In the genomic region with DNA sequence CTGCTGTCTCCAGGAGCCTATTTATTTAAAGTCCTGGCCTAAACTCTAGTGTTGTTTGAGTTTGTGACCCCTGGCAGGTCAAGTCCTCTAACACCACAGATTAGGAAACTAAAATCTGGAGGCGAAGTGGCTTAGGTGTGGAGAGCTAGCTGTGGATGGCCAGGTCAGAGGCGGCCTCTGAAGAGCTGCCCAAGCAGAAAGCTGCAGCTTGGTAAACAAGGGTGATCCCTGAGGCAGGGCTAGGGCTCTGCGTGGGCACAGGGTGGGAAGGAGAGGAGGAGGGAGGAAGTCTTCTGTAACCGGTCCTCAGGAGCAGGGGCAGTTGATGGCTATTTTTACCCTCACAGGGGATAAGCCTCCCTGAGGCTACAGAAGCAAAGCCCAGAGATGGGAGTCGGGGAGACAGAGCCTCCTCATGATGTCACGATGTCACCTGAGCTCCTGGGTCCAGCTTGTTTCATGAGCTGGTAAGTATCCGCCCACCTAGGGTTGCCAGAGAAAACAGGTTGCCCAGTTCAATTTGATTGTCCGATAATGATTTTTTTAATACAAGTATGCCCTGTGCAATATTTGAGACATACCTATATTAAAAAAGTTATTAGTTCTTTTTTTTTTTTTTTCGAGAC, we compare ENCODE assay signal across 2 cellular contexts.
A peak's percentile ranks its signal among the peaks of the same experiment; 100 is the strongest.
TF ChIP-seq lines count a peak whose summit lies in the region.

No MANE protein-coding gene starts in this region.

TF ChIP-seq in GM23338, 12 proteins besides CTCF, POLR2A, EP300 and RAD21 (continues in another document):
- TF ChIP-seq ZNF331 (CRISPR knock-in tag; IDR thresholded peaks at IDR 0.05; ENCODE audit: low read depth) (no peak), JUNB (IDR thresholded peaks at IDR 0.05; ENCODE audit: unreplicated experiment) (no peak), EZH2phosphoT487 (IDR thresholded peaks at IDR 0.05; ENCODE audit: unreplicated experiment) (no peak), STAT1 (IDR thresholded peaks at IDR 0.05; ENCODE audit: unreplicated experiment) (no peak), NANOG (IDR thresholded peaks at IDR 0.05; ENCODE audit: borderline replicate concordance) (no peak), CREB1 (CRISPR knock-in tag; IDR thresholded peaks at IDR 0.05; ENCODE audit: low read depth) (no peak), POLR2AphosphoS5 (IDR thresholded peaks at IDR 0.05; ENCODE audit: low read depth) (no peak), ZNF114 (CRISPR knock-in tag; IDR thresholded peaks at IDR 0.05) (no peak), EZH2 (IDR thresholded peaks at IDR 0.05; ENCODE audit: low read depth, unreplicated experiment) (no peak)
- TF ChIP-seq, protein P1, sequence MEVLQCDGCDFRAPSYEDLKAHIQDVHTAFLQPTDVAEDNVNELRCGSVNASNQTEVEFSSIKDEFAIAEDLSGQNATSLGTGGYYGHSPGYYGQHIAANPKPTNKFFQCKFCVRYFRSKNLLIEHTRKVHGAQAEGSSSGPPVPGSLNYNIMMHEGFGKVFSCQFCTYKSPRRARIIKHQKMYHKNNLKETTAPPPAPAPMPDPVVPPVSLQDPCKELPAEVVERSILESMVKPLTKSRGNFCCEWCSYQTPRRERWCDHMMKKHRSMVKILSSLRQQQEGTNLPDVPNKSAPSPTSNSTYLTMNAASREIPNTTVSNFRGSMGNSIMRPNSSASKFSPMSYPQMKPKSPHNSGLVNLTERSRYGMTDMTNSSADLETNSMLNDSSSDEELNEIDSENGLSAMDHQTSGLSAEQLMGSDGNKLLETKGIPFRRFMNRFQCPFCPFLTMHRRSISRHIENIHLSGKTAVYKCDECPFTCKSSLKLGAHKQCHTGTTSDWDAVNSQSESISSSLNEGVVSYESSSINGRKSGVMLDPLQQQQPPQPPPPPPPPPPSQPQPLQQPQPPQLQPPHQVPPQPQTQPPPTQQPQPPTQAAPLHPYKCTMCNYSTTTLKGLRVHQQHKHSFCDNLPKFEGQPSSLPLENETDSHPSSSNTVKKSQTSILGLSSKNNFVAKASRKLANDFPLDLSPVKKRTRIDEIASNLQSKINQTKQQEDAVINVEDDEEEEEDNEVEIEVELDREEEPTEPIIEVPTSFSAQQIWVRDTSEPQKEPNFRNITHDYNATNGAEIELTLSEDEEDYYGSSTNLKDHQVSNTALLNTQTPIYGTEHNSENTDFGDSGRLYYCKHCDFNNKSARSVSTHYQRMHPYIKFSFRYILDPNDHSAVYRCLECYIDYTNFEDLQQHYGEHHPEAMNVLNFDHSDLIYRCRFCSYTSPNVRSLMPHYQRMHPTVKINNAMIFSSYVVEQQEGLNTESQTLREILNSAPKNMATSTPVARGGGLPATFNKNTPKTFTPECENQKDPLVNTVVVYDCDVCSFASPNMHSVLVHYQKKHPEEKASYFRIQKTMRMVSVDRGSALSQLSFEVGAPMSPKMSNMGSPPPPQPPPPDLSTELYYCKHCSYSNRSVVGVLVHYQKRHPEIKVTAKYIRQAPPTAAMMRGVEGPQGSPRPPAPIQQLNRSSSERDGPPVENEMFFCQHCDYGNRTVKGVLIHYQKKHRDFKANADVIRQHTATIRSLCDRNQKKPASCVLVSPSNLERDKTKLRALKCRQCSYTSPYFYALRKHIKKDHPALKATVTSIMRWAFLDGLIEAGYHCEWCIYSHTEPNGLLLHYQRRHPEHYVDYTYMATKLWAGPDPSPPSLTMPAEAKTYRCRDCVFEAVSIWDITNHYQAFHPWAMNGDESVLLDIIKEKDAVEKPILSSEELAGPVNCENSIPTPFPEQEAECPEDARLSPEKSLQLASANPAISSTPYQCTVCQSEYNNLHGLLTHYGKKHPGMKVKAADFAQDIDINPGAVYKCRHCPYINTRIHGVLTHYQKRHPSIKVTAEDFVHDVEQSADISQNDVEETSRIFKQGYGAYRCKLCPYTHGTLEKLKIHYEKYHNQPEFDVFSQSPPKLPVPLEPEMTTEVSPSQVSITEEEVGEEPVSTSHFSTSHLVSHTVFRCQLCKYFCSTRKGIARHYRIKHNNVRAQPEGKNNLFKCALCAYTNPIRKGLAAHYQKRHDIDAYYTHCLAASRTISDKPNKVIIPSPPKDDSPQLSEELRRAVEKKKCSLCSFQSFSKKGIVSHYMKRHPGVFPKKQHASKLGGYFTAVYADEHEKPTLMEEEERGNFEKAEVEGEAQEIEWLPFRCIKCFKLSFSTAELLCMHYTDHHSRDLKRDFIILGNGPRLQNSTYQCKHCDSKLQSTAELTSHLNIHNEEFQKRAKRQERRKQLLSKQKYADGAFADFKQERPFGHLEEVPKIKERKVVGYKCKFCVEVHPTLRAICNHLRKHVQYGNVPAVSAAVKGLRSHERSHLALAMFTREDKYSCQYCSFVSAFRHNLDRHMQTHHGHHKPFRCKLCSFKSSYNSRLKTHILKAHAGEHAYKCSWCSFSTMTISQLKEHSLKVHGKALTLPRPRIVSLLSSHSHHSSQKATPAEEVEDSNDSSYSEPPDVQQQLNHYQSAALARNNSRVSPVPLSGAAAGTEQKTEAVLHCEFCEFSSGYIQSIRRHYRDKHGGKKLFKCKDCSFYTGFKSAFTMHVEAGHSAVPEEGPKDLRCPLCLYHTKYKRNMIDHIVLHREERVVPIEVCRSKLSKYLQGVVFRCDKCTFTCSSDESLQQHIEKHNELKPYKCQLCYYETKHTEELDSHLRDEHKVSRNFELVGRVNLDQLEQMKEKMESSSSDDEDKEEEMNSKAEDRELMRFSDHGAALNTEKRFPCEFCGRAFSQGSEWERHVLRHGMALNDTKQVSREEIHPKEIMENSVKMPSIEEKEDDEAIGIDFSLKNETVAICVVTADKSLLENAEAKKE (CRISPR knock-in tag; IDR thresholded peaks at IDR 0.05) = no peak
- TF ChIP-seq, protein P2, sequence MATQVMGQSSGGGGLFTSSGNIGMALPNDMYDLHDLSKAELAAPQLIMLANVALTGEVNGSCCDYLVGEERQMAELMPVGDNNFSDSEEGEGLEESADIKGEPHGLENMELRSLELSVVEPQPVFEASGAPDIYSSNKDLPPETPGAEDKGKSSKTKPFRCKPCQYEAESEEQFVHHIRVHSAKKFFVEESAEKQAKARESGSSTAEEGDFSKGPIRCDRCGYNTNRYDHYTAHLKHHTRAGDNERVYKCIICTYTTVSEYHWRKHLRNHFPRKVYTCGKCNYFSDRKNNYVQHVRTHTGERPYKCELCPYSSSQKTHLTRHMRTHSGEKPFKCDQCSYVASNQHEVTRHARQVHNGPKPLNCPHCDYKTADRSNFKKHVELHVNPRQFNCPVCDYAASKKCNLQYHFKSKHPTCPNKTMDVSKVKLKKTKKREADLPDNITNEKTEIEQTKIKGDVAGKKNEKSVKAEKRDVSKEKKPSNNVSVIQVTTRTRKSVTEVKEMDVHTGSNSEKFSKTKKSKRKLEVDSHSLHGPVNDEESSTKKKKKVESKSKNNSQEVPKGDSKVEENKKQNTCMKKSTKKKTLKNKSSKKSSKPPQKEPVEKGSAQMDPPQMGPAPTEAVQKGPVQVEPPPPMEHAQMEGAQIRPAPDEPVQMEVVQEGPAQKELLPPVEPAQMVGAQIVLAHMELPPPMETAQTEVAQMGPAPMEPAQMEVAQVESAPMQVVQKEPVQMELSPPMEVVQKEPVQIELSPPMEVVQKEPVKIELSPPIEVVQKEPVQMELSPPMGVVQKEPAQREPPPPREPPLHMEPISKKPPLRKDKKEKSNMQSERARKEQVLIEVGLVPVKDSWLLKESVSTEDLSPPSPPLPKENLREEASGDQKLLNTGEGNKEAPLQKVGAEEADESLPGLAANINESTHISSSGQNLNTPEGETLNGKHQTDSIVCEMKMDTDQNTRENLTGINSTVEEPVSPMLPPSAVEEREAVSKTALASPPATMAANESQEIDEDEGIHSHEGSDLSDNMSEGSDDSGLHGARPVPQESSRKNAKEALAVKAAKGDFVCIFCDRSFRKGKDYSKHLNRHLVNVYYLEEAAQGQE (IDR thresholded peaks at IDR 0.05; ENCODE audit: unreplicated experiment) = no peak

TF ChIP-seq in HepG2, 621 proteins besides CTCF, POLR2A, EP300 and RAD21 (continues in another document):
- TF ChIP-seq ZMAT3 (CRISPR knock-in tag; conservative IDR thresholded peaks at IDR 0.05) (no peak), CREB1 (IDR thresholded peaks at IDR 0.05) (no peak), CREB1 (CRISPR knock-in tag; IDR thresholded peaks at IDR 0.05) (no peak), HNRNPLL (IDR thresholded peaks at IDR 0.05; ENCODE audit: low read depth, low read length, poor library complexity, severe bottlenecking) (no peak), HNRNPK (IDR thresholded peaks at IDR 0.05; ENCODE audit: low read depth, low read length, poor library complexity, severe bottlenecking) (no peak), ZNF329 (CRISPR knock-in tag; IDR thresholded peaks at IDR 0.05; ENCODE audit: low read depth) (no peak), FOXK1 (CRISPR knock-in tag; IDR thresholded peaks at IDR 0.05; ENCODE audit: borderline replicate concordance, low read depth) (no peak), ZNF263 (CRISPR knock-in tag; IDR thresholded peaks at IDR 0.05) (0 out of 2 replicates have a peak, but pooled peaks have one; percentile 28), HDAC2 (CRISPR knock-in tag; IDR thresholded peaks at IDR 0.05) (0 out of 2 replicates have a peak, but pooled peaks have one; percentile 8), MED8 (CRISPR knock-in tag; IDR thresholded peaks at IDR 0.05; ENCODE audit: insufficient replicate concordance) (no peak), FOXA3 (CRISPR knock-in tag; IDR thresholded peaks at IDR 0.05) (peak; percentile 59; the same call in 1 of the 2 replicates)
- TF ChIP-seq, protein P3, sequence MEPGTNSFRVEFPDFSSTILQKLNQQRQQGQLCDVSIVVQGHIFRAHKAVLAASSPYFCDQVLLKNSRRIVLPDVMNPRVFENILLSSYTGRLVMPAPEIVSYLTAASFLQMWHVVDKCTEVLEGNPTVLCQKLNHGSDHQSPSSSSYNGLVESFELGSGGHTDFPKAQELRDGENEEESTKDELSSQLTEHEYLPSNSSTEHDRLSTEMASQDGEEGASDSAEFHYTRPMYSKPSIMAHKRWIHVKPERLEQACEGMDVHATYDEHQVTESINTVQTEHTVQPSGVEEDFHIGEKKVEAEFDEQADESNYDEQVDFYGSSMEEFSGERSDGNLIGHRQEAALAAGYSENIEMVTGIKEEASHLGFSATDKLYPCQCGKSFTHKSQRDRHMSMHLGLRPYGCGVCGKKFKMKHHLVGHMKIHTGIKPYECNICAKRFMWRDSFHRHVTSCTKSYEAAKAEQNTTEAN (CRISPR knock-in tag; conservative IDR thresholded peaks at IDR 0.05) = no peak
- TF ChIP-seq, protein P4, sequence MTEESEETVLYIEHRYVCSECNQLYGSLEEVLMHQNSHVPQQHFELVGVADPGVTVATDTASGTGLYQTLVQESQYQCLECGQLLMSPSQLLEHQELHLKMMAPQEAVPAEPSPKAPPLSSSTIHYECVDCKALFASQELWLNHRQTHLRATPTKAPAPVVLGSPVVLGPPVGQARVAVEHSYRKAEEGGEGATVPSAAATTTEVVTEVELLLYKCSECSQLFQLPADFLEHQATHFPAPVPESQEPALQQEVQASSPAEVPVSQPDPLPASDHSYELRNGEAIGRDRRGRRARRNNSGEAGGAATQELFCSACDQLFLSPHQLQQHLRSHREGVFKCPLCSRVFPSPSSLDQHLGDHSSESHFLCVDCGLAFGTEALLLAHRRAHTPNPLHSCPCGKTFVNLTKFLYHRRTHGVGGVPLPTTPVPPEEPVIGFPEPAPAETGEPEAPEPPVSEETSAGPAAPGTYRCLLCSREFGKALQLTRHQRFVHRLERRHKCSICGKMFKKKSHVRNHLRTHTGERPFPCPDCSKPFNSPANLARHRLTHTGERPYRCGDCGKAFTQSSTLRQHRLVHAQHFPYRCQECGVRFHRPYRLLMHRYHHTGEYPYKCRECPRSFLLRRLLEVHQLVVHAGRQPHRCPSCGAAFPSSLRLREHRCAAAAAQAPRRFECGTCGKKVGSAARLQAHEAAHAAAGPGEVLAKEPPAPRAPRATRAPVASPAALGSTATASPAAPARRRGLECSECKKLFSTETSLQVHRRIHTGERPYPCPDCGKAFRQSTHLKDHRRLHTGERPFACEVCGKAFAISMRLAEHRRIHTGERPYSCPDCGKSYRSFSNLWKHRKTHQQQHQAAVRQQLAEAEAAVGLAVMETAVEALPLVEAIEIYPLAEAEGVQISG (CRISPR knock-in tag; IDR thresholded peaks at IDR 0.05) = no peak
- TF ChIP-seq, protein P5, sequence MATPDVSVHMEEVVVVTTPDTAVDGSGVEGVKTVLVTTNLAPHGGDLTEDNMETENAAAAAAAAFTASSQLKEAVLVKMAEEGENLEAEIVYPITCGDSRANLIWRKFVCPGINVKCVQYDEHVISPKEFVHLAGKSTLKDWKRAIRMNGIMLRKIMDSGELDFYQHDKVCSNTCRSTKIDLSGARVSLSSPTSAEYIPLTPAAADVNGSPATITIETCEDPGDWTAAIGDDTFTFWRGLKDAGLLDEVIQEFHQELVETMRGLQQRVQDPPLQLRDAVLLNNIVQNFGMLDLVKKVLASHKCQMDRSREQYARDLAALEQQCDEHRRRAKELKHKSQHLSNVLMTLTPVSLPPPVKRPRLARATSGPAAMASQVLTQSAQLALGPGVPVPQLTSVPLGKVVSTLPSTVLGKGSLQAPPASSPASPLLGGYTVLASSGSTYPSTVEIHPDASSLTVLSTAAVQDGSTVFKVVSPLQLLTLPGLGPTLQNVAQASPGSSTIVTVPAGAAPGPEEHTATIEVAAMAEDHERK (CRISPR knock-in tag; IDR thresholded peaks at IDR 0.05; ENCODE audit: low read depth) = no peak
- TF ChIP-seq, protein P6, sequence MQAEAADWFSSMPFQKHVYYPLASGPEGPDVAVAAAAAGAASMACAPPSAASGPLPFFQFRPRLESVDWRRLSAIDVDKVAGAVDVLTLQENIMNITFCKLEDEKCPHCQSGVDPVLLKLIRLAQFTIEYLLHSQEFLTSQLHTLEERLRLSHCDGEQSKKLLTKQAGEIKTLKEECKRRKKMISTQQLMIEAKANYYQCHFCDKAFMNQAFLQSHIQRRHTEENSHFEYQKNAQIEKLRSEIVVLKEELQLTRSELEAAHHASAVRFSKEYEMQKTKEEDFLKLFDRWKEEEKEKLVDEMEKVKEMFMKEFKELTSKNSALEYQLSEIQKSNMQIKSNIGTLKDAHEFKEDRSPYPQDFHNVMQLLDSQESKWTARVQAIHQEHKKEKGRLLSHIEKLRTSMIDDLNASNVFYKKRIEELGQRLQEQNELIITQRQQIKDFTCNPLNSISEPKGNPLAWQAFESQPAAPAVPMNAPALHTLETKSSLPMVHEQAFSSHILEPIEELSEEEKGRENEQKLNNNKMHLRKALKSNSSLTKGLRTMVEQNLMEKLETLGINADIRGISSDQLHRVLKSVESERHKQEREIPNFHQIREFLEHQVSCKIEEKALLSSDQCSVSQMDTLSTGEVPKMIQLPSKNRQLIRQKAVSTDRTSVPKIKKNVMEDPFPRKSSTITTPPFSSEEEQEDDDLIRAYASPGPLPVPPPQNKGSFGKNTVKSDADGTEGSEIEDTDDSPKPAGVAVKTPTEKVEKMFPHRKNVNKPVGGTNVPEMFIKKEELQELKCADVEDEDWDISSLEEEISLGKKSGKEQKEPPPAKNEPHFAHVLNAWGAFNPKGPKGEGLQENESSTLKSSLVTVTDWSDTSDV (CRISPR knock-in tag; IDR thresholded peaks at IDR 0.05) = no peak
- TF ChIP-seq, protein P7, sequence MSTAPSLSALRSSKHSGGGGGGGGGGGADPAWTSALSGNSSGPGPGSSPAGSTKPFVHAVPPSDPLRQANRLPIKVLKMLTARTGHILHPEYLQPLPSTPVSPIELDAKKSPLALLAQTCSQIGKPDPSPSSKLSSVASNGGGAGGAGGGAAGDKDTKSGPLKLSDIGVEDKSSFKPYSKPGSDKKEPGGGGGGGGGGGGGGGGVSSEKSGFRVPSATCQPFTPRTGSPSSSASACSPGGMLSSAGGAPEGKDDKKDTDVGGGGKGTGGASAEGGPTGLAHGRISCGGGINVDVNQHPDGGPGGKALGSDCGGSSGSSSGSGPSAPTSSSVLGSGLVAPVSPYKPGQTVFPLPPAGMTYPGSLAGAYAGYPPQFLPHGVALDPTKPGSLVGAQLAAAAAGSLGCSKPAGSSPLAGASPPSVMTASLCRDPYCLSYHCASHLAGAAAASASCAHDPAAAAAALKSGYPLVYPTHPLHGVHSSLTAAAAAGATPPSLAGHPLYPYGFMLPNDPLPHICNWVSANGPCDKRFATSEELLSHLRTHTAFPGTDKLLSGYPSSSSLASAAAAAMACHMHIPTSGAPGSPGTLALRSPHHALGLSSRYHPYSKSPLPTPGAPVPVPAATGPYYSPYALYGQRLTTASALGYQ (CRISPR knock-in tag; IDR thresholded peaks at IDR 0.05) = no peak
